23 cellular contexts compared by ENCODE assay signal in the genomic region with DNA sequence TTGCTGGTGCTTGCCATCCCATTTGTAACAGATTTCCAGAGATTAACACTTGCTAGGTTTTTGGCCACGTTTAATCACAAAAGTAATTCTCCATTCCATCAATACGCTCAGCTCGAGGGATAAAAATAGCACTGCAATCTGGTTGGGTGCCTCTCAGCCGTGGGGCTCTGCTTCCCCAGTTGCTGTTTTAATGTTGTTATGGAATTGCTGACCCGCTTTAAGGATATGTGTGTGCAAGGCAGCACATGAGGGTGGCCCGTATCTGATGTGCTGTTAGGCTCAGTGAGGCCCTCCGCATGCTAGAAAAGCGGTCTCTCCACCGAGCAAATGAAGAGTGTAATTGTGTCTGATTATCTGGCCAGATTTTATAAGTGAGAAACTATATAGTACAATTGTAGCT.
"Had no signal": no experiment of that assay in that cellular context is flagged by ENCODE, and none has a peak within 500 bp of the region (broad histone marks: within the 10 kb centered on the region; RNA-seq: fewer than 3 reads in every experiment).

No MANE protein-coding gene starts in this region.

- H3K9me3 Mint-ChIP-seq: activated naive CD8-positive, alpha-beta T cell treated with anti-CD3 and anti-CD28 coated beads for 36 hours; dendritic cell treated with granulocyte-macrophage colony-stimulating factor and Interleukin-4, amounts not matched to agents 40 ng/mL and 50 ng/mL, for 4 days had no signal

- H3K27me3 Mint-ChIP-seq: activated naive CD8-positive, alpha-beta T cell treated with anti-CD3 and anti-CD28 coated beads for 36 hours; dendritic cell treated with granulocyte-macrophage colony-stimulating factor and Interleukin-4, amounts not matched to agents 40 ng/mL and 50 ng/mL, for 4 days; naive B cell; stimulated activated naive B cell treated with anti-CD40 and anti-IgM and Interleukin-4, amounts not matched to agents 10 μg/mL and 1 μg/mL and 100 μg/mL, for 72 hours had no signal

- DNase-seq: activated CD4-positive, alpha-beta T cell treated with anti-CD3 and anti-CD28 coated beads for 1 hour; activated CD4-positive, alpha-beta T cell treated with anti-CD3 and anti-CD28 coated beads, Interleukin-2, amount 50 U/mL, for 1 hour; activated naive CD4-positive, alpha-beta T cell treated with Interleukin-2 at 50 U/mL for 16 hours; activated naive CD8-positive, alpha-beta T cell treated with anti-CD3 and anti-CD28 coated beads for 36 hours; activated T-cell treated with anti-CD3 and anti-CD28 coated beads, Interleukin-2, amount 50 U/mL, for 1 hour; effector CD4-positive, alpha-beta T cell; foreskin fibroblast; lower lobe of right lung; mesendoderm; mucosa of descending colon; naive B cell; nucleus accumbens; sigmoid colon; stimulated activated CD4-positive, alpha-beta T cell treated with anti-CD3 and anti-CD28 coated beads, Interleukin-15, amount 100 ng/mL, for 24 hours; stimulated activated CD8-positive, alpha-beta memory T cell treated with anti-CD3 and anti-CD28 coated beads, Interleukin-4, amount 100 ng/mL, for 48 hours; stimulated activated naive B cell treated with anti-CD40 and anti-IgM and Interleukin-4, amounts not matched to agents 10 μg/mL and 1 μg/mL and 100 μg/mL, for 72 hours; T-helper 1 cell; upper lobe of right lung had no signal

- H3K36me3 Mint-ChIP-seq: activated naive CD8-positive, alpha-beta T cell treated with anti-CD3 and anti-CD28 coated beads for 36 hours; naive B cell; stimulated activated naive B cell treated with anti-CD40 and anti-IgM and Interleukin-4, amounts not matched to agents 10 μg/mL and 1 μg/mL and 100 μg/mL, for 72 hours had no signal

- H3K4me3 Mint-ChIP-seq: activated naive CD8-positive, alpha-beta T cell treated with anti-CD3 and anti-CD28 coated beads for 36 hours; dendritic cell treated with granulocyte-macrophage colony-stimulating factor and Interleukin-4, amounts not matched to agents 40 ng/mL and 50 ng/mL, for 4 days; naive B cell; stimulated activated naive B cell treated with anti-CD40 and anti-IgM and Interleukin-4, amounts not matched to agents 10 μg/mL and 1 μg/mL and 100 μg/mL, for 72 hours had no signal

- H3K4me1 Mint-ChIP-seq: activated naive CD8-positive, alpha-beta T cell treated with anti-CD3 and anti-CD28 coated beads for 36 hours; naive B cell; stimulated activated naive B cell treated with anti-CD40 and anti-IgM and Interleukin-4, amounts not matched to agents 10 μg/mL and 1 μg/mL and 100 μg/mL, for 72 hours had no signal

- H3K4me1 ChIP-seq: lower lobe of right lung, sigmoid colon, upper lobe of right lung had no signal

- H3K4me2 ChIP-seq: smooth muscle cell had no signal

- H3K27ac Mint-ChIP-seq: activated naive CD8-positive, alpha-beta T cell treated with anti-CD3 and anti-CD28 coated beads for 36 hours; dendritic cell treated with granulocyte-macrophage colony-stimulating factor and Interleukin-4, amounts not matched to agents 40 ng/mL and 50 ng/mL, for 4 days; stimulated activated naive B cell treated with anti-CD40 and anti-IgM and Interleukin-4, amounts not matched to agents 10 μg/mL and 1 μg/mL and 100 μg/mL, for 72 hours had no signal

- FAIRE-seq: endometrium, TTC549 had no signal

- H3K9me3 ChIP-seq: lower lobe of right lung, mucosa of descending colon, sigmoid colon, upper lobe of right lung had no signal

- H3K27me3 ChIP-seq: sigmoid colon, upper lobe of right lung had no signal

- H3K36me3 ChIP-seq: lower lobe of right lung, sigmoid colon, upper lobe of right lung had no signal

- ATAC-seq: left lobe of liver; lower lobe of right lung; mucosa of descending colon; stimulated activated naive B cell treated with anti-CD40 and anti-IgM and Interleukin-4, amounts not matched to agents 10 μg/mL and 1 μg/mL and 100 μg/mL, for 72 hours; upper lobe of right lung had no signal

- H3K27ac ChIP-seq: lower lobe of right lung, sigmoid colon, upper lobe of right lung had no signal

- H3K4me3 ChIP-seq: lower lobe of right lung, mucosa of descending colon, sigmoid colon, smooth muscle cell, upper lobe of right lung had no signal
